ENCODE assay signal across 1 cellular context in the genomic region with DNA sequence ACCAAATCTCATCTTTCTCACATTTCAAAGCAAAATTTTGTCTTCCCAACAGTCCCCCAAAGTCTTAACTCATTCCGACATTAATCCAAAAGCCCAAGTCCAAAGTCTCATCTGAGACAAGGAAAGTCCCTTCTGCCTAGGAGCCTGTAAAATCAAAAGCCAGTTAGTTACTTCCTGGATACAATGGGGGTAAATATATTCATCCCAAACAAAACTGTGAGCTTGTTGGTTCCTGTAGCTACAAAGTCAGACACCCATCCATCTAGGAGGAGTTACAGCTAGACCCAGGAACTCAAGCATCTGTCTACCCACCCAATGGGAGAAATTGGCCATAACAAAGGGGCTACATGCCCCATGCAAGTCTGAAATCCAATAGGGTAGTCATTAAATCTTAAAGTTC.
TF ChIP-seq lines count a peak whose summit lies in the region.

No MANE protein-coding gene starts in this region.

TF ChIP-seq in GM12878, 131 proteins besides CTCF, POLR2A, EP300 and RAD21 (continued from another document):
- TF ChIP-seq, protein P1, sequence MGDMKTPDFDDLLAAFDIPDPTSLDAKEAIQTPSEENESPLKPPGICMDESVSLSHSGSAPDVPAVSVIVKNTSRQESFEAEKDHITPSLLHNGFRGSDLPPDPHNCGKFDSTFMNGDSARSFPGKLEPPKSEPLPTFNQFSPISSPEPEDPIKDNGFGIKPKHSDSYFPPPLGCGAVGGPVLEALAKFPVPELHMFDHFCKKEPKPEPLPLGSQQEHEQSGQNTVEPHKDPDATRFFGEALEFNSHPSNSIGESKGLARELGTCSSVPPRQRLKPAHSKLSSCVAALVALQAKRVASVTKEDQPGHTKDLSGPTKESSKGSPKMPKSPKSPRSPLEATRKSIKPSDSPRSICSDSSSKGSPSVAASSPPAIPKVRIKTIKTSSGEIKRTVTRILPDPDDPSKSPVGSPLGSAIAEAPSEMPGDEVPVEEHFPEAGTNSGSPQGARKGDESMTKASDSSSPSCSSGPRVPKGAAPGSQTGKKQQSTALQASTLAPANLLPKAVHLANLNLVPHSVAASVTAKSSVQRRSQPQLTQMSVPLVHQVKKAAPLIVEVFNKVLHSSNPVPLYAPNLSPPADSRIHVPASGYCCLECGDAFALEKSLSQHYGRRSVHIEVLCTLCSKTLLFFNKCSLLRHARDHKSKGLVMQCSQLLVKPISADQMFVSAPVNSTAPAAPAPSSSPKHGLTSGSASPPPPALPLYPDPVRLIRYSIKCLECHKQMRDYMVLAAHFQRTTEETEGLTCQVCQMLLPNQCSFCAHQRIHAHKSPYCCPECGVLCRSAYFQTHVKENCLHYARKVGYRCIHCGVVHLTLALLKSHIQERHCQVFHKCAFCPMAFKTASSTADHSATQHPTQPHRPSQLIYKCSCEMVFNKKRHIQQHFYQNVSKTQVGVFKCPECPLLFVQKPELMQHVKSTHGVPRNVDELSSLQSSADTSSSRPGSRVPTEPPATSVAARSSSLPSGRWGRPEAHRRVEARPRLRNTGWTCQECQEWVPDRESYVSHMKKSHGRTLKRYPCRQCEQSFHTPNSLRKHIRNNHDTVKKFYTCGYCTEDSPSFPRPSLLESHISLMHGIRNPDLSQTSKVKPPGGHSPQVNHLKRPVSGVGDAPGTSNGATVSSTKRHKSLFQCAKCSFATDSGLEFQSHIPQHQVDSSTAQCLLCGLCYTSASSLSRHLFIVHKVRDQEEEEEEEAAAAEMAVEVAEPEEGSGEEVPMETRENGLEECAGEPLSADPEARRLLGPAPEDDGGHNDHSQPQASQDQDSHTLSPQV (IDR thresholded peaks at IDR 0.05): no peak
